8 cellular contexts compared by ENCODE assay signal in genomic region chr1:45550401-45551305, GRCh38. TPM values are rescaled to one million over a fixed set of nuclear protein-coding genes. Genes with fewer than 3 reads are reported as not detected.
DNase-seq lines count a peak whose midpoint lies in the region; TF ChIP-seq lines count a peak whose summit lies in the region.

Gene AKR1A1, plus strand, starts transcription at chr1:45550826. Its CDS starts 10,969 bp downstream, at chr1:45561795.

- H3K27ac Mint-ChIP-seq in nephron: peak within 1 kb of the TSS; percentile 96 to 98 (median 97)
- H3K27ac Mint-ChIP-seq in stimulated activated naive CD8-positive, alpha-beta T cell treated with anti-CD3 and anti-CD28 coated beads, Interleukin-15, Interleukin-2, amounts not matched to agents 100 ng/mL and 50 ng/mL, for 24 hours: peak within 1 kb of the TSS; percentile 96

- H3K36me3 Mint-ChIP-seq in nephron (ENCODE audit: low read depth): peaks cover 8% of the 10 kb centered on the region
- H3K36me3 Mint-ChIP-seq in stimulated activated naive CD8-positive, alpha-beta T cell treated with anti-CD3 and anti-CD28 coated beads, Interleukin-15, Interleukin-2, amounts not matched to agents 100 ng/mL and 50 ng/mL, for 24 hours (ENCODE audit: low read depth): peaks cover 14% of the 10 kb centered on the region

- no peaks in the 10 kb centered on the region for H3K9me3 Mint-ChIP-seq in nephron
- no peaks in the 10 kb centered on the region for H3K9me3 Mint-ChIP-seq in stimulated activated naive CD8-positive, alpha-beta T cell treated with anti-CD3 and anti-CD28 coated beads, Interleukin-15, Interleukin-2, amounts not matched to agents 100 ng/mL and 50 ng/mL, for 24 hours

- TF ChIP-seq CTCF in fibroblast of the aortic adventitia (IDR thresholded peaks at IDR 0.05; ENCODE audit: insufficient read depth, low read length) (peak; percentile 21), nephron (IDR thresholded peaks at IDR 0.05; ENCODE audit: unreplicated experiment in 3 of 3) (peak in 1 of 3 experiments; percentile 7)

- H3K4me3 Mint-ChIP-seq in nephron: peak within 1 kb of the TSS; percentile 93 to 96 (median 95)
- H3K4me3 Mint-ChIP-seq in stimulated activated naive CD8-positive, alpha-beta T cell treated with anti-CD3 and anti-CD28 coated beads, Interleukin-15, Interleukin-2, amounts not matched to agents 100 ng/mL and 50 ng/mL, for 24 hours: peak within 1 kb of the TSS; percentile 99

- H3K4me3 ChIP-seq in H7 (ENCODE audit: insufficient read depth, low read depth, low read length): peak within 1 kb of the TSS; percentile 94
- peak within 1 kb of the TSS; percentile 88 for H3K4me3 ChIP-seq in fibroblast of the aortic adventitia (ENCODE audit: low read depth, low read length)

- TF ChIP-seq POLR2A in Raji (IDR thresholded peaks at IDR 0.05; ENCODE audit: insufficient read depth, low read depth, low read length): peak; percentile 99

- H3K27me3 ChIP-seq in H7 (ENCODE audit: control insufficient read depth, insufficient read depth, low read length): no peaks in the 10 kb centered on the region

- DNase-seq in ELR (ENCODE audit: low read depth): peak; percentile 89
- DNase-seq in H7: peak; percentile 92
- peak; percentile 94 for DNase-seq in M059J (ENCODE audit: low read depth)
- peak; percentile 82 for DNase-seq in activated T-helper 9 cell treated with anti-CD3 and anti-CD28 coated beads, Interleukin-2, amount 50 U/mL, for 16 hours (ENCODE audit: low read depth)
- DNase-seq in fibroblast of the aortic adventitia (ENCODE audit: low read depth): peak; percentile 77

- peaks cover 4% of the 10 kb centered on the region for H3K27me3 Mint-ChIP-seq in nephron (ENCODE audit: low read depth)
- no peaks in the 10 kb centered on the region for H3K27me3 Mint-ChIP-seq in stimulated activated naive CD8-positive, alpha-beta T cell treated with anti-CD3 and anti-CD28 coated beads, Interleukin-15, Interleukin-2, amounts not matched to agents 100 ng/mL and 50 ng/mL, for 24 hours

- H3K36me3 ChIP-seq in H7 (replicated peaks; ENCODE audit: control insufficient read depth, insufficient read depth, low read length): peaks cover 10% of the 10 kb centered on the region

- H3K4me1 Mint-ChIP-seq in nephron: peaks cover 16% of the 10 kb centered on the region
- peaks cover 43% of the 10 kb centered on the region for H3K4me1 Mint-ChIP-seq in stimulated activated naive CD8-positive, alpha-beta T cell treated with anti-CD3 and anti-CD28 coated beads, Interleukin-15, Interleukin-2, amounts not matched to agents 100 ng/mL and 50 ng/mL, for 24 hours (ENCODE audit: low read depth)

RNA-seq across cellular contexts. Expression of gene AKR1A1, which starts in this region (rescaled TPM):
- total RNA-seq in H7 (2014; rRNA removed; shearing (Covaris generic)): 371 and 395 TPM in 2 replicates
- 71.2 and 88.4 TPM in 2 replicates for total RNA-seq in M059J (2014; rRNA removed; shearing (Covaris generic))
- total RNA-seq in fibroblast of the aortic adventitia (ENCODE audit: low replicate concordance): 128 and 174 TPM in 2 replicates

Comparison
In these comparisons a context has a peak if more than half of its experiments do, and no peak if none do; other contexts are left out.
1. Peak in every context shown above with its lines: DNase-seq and H3K4me3 ChIP-seq.